Comparison of ENCODE assay signal across 1 cellular context in genomic region chr2:134718095-134718955, GRCh38.
TF ChIP-seq lines count a peak whose summit lies in the region.

No MANE protein-coding gene starts in this region.

TF ChIP-seq in H1, 55 proteins besides CTCF, POLR2A, EP300 and RAD21:
- no peak; the same call in 1 of the 2 replicates for TF ChIP-seq E2F6 (IDR thresholded peaks at IDR 0.05)
- peak; percentile 97 for TF ChIP-seq KDM4A (IDR thresholded peaks at IDR 0.05; ENCODE audit: low read depth, low read length, severe bottlenecking)
- TF ChIP-seq SUZ12 (IDR thresholded peaks at IDR 0.05; ENCODE audit: low read length), result peak; percentile 90
- no peak for TF ChIP-seq CHD2 (IDR thresholded peaks at IDR 0.05; ENCODE audit: low read length)
- no peak for TF ChIP-seq CEBPB (IDR thresholded peaks at IDR 0.05; ENCODE audit: low read depth, low read length)
- peak; percentile 80 for TF ChIP-seq EZH2 (IDR thresholded peaks at IDR 0.05; ENCODE audit: low read depth, low read length, severe bottlenecking)
- TF ChIP-seq ASH2L (IDR thresholded peaks at IDR 0.05; ENCODE audit: low read length), result peak; percentile 82
- 0 out of 2 replicates have a peak, but pooled peaks have one; percentile 28 for TF ChIP-seq GABPA (IDR thresholded peaks at IDR 0.05; ENCODE audit: borderline replicate concordance, insufficient read depth, low read length)
- TF ChIP-seq CTBP2 (IDR thresholded peaks at IDR 0.05; ENCODE audit: borderline replicate concordance, insufficient read depth, insufficient read length, low read length), result peak; percentile 81
- no peak for TF ChIP-seq SIX5 (IDR thresholded peaks at IDR 0.05; ENCODE audit: low read depth, low read length)
- TF ChIP-seq RBBP5 (IDR thresholded peaks at IDR 0.05; ENCODE audit: borderline replicate concordance, low read depth, low read length), result peak; percentile 97
